1 cellular context compared by ENCODE assay signal in the genomic region with DNA sequence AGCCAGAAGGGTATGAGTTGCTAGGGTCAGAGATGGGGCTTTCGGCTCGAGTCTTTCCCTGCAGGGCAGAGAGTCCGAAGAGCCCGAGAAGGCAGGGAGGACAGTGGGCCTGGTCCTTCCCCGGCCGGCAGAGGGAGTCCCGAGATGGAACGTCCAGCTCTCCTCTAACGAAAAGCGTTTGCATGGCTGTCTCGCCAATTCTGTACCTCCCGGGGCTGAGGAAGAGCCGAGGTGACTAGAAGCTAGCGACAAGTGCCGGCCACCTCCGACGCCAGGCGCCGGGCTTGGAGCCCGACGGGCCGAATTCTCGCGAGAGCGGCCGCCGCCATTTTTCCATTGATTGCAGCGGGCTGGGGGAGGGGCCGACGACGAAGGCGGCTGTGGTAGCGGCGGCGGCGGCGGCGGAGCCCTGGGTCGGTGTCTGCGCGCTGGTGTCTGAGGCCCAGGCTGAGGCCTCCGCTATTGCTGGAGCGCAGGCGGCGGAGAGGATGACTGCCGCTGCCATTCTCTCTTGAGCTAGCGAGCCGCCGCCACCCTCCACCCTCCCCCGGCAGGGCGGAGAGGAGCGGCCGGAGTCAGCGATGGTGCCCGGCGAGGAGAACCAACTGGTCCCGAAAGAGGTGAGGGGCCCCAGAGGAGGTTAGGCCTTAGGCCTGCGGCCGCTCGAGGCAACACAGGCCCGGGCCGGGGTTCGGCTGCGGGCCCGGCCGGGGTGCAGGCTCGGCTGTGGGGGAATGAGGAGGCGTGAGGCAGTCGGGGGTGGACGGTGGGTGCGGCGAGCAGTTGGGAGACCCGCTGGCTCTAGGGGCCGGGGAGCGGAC.
A peak's percentile ranks its signal among the peaks of the same experiment; 100 is the strongest.
TF ChIP-seq lines count a peak whose summit lies in the region.

A gene with protein sequence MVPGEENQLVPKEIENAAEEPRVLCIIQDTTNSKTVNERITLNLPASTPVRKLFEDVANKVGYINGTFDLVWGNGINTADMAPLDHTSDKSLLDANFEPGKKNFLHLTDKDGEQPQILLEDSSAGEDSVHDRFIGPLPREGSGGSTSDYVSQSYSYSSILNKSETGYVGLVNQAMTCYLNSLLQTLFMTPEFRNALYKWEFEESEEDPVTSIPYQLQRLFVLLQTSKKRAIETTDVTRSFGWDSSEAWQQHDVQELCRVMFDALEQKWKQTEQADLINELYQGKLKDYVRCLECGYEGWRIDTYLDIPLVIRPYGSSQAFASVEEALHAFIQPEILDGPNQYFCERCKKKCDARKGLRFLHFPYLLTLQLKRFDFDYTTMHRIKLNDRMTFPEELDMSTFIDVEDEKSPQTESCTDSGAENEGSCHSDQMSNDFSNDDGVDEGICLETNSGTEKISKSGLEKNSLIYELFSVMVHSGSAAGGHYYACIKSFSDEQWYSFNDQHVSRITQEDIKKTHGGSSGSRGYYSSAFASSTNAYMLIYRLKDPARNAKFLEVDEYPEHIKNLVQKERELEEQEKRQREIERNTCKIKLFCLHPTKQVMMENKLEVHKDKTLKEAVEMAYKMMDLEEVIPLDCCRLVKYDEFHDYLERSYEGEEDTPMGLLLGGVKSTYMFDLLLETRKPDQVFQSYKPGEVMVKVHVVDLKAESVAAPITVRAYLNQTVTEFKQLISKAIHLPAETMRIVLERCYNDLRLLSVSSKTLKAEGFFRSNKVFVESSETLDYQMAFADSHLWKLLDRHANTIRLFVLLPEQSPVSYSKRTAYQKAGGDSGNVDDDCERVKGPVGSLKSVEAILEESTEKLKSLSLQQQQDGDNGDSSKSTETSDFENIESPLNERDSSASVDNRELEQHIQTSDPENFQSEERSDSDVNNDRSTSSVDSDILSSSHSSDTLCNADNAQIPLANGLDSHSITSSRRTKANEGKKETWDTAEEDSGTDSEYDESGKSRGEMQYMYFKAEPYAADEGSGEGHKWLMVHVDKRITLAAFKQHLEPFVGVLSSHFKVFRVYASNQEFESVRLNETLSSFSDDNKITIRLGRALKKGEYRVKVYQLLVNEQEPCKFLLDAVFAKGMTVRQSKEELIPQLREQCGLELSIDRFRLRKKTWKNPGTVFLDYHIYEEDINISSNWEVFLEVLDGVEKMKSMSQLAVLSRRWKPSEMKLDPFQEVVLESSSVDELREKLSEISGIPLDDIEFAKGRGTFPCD (N-terminal part only) (plus strand): TSS at position 368 of the 821 bp plus-strand sequence. CDS start 214 bp downstream, at position 582.

TF ChIP-seq in GM12878, 131 proteins besides CTCF, POLR2A, EP300 and RAD21 (continued from another document and continues in another):
- TF ChIP-seq, protein P1, sequence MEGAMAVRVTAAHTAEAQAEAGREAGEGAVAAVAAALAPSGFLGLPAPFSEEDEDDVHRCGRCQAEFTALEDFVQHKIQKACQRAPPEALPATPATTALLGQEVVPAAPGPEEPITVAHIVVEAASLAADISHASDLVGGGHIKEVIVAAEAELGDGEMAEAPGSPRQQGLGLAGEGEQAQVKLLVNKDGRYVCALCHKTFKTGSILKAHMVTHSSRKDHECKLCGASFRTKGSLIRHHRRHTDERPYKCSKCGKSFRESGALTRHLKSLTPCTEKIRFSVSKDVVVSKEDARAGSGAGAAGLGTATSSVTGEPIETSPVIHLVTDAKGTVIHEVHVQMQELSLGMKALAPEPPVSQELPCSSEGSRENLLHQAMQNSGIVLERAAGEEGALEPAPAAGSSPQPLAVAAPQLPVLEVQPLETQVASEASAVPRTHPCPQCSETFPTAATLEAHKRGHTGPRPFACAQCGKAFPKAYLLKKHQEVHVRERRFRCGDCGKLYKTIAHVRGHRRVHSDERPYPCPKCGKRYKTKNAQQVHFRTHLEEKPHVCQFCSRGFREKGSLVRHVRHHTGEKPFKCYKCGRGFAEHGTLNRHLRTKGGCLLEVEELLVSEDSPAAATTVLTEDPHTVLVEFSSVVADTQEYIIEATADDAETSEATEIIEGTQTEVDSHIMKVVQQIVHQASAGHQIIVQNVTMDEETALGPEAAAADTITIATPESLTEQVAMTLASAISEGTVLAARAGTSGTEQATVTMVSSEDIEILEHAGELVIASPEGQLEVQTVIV (IDR thresholded peaks at IDR 0.05; ENCODE audit: borderline replicate concordance, partially characterized antibody) = no peak
- TF ChIP-seq KLF5 (IDR thresholded peaks at IDR 0.05; ENCODE audit: partially characterized antibody) (no peak), PML (IDR thresholded peaks at IDR 0.05; ENCODE audit: low read length) (no peak; the same call in 1 of the 2 replicates), ZNF274 (IDR thresholded peaks at IDR 0.05; ENCODE audit: insufficient read depth, insufficient read length) (no peak), FOS (IDR thresholded peaks at IDR 0.05; ENCODE audit: borderline replicate concordance, extremely low read depth, insufficient read length) (no peak), NR2C2 (IDR thresholded peaks at IDR 0.05; ENCODE audit: borderline replicate concordance, control insufficient read depth, insufficient read length, low read depth) (no peak), EGR1 (IDR thresholded peaks at IDR 0.05; ENCODE audit: borderline replicate concordance in 1 of 2, low read depth in 2 of 2, low read length in 2 of 2) (peak in 1 of 2 experiments; percentile 45; a peak in 1 of 3 replicates), BMI1 (IDR thresholded peaks at IDR 0.05; ENCODE audit: borderline replicate concordance) (no peak), LARP7 (IDR thresholded peaks at IDR 0.05) (peak; percentile 93), BACH1 (IDR thresholded peaks at IDR 0.05; ENCODE audit: borderline replicate concordance) (0 out of 2 replicates have a peak, but pooled peaks have one; percentile 36), EED (IDR thresholded peaks at IDR 0.05; ENCODE audit: low read depth) (no peak), SMC3 (IDR thresholded peaks at IDR 0.05; ENCODE audit: borderline replicate concordance, low read length) (0 out of 2 replicates have a peak, but pooled peaks have one; percentile 18), TCF3 (IDR thresholded peaks at IDR 0.05; ENCODE audit: borderline replicate concordance, insufficient read depth, low read depth, low read length) (no peak), IRF4 (IDR thresholded peaks at IDR 0.05; ENCODE audit: low read depth, low read length) (no peak), POU2F2 (IDR thresholded peaks at IDR 0.05; ENCODE audit: borderline replicate concordance, low read depth, low read length) (peak; percentile 68; the same call in 1 of the 3 replicates), RUNX3 (IDR thresholded peaks at IDR 0.05; ENCODE audit: low read length) (no peak; the same call in none of the 2 replicates), ESRRA (IDR thresholded peaks at IDR 0.05; ENCODE audit: low read length) (no peak), NFIC (IDR thresholded peaks at IDR 0.05; ENCODE audit: low read depth, low read length) (no peak), CBFB (IDR thresholded peaks at IDR 0.05; ENCODE audit: low read depth) (peak; percentile 89), ZBED1 (IDR thresholded peaks at IDR 0.05; ENCODE audit: borderline replicate concordance) (no peak), TBL1XR1 (IDR thresholded peaks at IDR 0.05; ENCODE audit: low read depth, low read length) (no peak), ATF7 (IDR thresholded peaks at IDR 0.05; ENCODE audit: low read depth) (no peak), SREBF1 (IDR thresholded peaks at IDR 0.05; ENCODE audit: low read length) (no peak), SP1 (IDR thresholded peaks at IDR 0.05; ENCODE audit: low read depth, low read length) (no peak), RBBP5 (conservative IDR thresholded peaks at IDR 0.05) (no peak), RCOR1 (conservative IDR thresholded peaks at IDR 0.05; ENCODE audit: low read depth, low read length) (peak; percentile 78; the same call in 1 of the 2 replicates), RB1 (IDR thresholded peaks at IDR 0.05; ENCODE audit: borderline replicate concordance) (peak; percentile 25; the same call in 1 of the 2 replicates), KDM1A (IDR thresholded peaks at IDR 0.05; ENCODE audit: borderline replicate concordance) (no peak), HDGF (IDR thresholded peaks at IDR 0.05) (no peak), NR2F1 (conservative IDR thresholded peaks at IDR 0.05) (no peak; the same call in 1 of the 2 replicates), KAT2A (conservative IDR thresholded peaks at IDR 0.05; ENCODE audit: control insufficient read depth, low read depth, low read length) (no peak)
- TF ChIP-seq, protein P2, sequence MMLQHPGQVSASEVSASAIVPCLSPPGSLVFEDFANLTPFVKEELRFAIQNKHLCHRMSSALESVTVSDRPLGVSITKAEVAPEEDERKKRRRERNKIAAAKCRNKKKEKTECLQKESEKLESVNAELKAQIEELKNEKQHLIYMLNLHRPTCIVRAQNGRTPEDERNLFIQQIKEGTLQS (IDR thresholded peaks at IDR 0.05; ENCODE audit: borderline replicate concordance, extremely low read depth, low read depth, low read length) = no peak
- TF ChIP-seq, protein P3, sequence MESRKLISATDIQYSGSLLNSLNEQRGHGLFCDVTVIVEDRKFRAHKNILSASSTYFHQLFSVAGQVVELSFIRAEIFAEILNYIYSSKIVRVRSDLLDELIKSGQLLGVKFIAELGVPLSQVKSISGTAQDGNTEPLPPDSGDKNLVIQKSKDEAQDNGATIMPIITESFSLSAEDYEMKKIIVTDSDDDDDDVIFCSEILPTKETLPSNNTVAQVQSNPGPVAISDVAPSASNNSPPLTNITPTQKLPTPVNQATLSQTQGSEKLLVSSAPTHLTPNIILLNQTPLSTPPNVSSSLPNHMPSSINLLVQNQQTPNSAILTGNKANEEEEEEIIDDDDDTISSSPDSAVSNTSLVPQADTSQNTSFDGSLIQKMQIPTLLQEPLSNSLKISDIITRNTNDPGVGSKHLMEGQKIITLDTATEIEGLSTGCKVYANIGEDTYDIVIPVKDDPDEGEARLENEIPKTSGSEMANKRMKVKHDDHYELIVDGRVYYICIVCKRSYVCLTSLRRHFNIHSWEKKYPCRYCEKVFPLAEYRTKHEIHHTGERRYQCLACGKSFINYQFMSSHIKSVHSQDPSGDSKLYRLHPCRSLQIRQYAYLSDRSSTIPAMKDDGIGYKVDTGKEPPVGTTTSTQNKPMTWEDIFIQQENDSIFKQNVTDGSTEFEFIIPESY (IDR thresholded peaks at IDR 0.05) = no peak
- TF ChIP-seq, protein P4, sequence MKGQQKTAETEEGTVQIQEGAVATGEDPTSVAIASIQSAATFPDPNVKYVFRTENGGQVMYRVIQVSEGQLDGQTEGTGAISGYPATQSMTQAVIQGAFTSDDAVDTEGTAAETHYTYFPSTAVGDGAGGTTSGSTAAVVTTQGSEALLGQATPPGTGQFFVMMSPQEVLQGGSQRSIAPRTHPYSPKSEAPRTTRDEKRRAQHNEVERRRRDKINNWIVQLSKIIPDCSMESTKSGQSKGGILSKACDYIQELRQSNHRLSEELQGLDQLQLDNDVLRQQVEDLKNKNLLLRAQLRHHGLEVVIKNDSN (IDR thresholded peaks at IDR 0.05; ENCODE audit: borderline replicate concordance, extremely low read length, insufficient read depth, low read depth, low read length) = no peak
- TF ChIP-seq, protein P5, sequence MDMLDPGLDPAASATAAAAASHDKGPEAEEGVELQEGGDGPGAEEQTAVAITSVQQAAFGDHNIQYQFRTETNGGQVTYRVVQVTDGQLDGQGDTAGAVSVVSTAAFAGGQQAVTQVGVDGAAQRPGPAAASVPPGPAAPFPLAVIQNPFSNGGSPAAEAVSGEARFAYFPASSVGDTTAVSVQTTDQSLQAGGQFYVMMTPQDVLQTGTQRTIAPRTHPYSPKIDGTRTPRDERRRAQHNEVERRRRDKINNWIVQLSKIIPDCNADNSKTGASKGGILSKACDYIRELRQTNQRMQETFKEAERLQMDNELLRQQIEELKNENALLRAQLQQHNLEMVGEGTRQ (IDR thresholded peaks at IDR 0.05; ENCODE audit: borderline replicate concordance, low read depth, low read length) = no peak
- TF ChIP-seq, protein P6, sequence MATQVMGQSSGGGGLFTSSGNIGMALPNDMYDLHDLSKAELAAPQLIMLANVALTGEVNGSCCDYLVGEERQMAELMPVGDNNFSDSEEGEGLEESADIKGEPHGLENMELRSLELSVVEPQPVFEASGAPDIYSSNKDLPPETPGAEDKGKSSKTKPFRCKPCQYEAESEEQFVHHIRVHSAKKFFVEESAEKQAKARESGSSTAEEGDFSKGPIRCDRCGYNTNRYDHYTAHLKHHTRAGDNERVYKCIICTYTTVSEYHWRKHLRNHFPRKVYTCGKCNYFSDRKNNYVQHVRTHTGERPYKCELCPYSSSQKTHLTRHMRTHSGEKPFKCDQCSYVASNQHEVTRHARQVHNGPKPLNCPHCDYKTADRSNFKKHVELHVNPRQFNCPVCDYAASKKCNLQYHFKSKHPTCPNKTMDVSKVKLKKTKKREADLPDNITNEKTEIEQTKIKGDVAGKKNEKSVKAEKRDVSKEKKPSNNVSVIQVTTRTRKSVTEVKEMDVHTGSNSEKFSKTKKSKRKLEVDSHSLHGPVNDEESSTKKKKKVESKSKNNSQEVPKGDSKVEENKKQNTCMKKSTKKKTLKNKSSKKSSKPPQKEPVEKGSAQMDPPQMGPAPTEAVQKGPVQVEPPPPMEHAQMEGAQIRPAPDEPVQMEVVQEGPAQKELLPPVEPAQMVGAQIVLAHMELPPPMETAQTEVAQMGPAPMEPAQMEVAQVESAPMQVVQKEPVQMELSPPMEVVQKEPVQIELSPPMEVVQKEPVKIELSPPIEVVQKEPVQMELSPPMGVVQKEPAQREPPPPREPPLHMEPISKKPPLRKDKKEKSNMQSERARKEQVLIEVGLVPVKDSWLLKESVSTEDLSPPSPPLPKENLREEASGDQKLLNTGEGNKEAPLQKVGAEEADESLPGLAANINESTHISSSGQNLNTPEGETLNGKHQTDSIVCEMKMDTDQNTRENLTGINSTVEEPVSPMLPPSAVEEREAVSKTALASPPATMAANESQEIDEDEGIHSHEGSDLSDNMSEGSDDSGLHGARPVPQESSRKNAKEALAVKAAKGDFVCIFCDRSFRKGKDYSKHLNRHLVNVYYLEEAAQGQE (IDR thresholded peaks at IDR 0.05; ENCODE audit: low read depth, low read length) = 0 out of 2 replicates have a peak, but pooled peaks have one; percentile 4
- TF ChIP-seq, protein P7, sequence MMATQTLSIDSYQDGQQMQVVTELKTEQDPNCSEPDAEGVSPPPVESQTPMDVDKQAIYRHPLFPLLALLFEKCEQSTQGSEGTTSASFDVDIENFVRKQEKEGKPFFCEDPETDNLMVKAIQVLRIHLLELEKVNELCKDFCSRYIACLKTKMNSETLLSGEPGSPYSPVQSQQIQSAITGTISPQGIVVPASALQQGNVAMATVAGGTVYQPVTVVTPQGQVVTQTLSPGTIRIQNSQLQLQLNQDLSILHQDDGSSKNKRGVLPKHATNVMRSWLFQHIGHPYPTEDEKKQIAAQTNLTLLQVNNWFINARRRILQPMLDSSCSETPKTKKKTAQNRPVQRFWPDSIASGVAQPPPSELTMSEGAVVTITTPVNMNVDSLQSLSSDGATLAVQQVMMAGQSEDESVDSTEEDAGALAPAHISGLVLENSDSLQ (IDR thresholded peaks at IDR 0.05) = peak; percentile 40; the same call in 1 of the 2 replicates
